ENCODE assay signal across 15 cellular contexts in genomic region chr11:85539740-85540139, GRCh38.
DNase-seq lines count a peak whose midpoint lies in the region; ATAC-seq and TF ChIP-seq lines count a peak whose summit lies in the region.
"Had no signal": no experiment of that assay in that cellular context is flagged by ENCODE, and none has a peak within 500 bp of the region (broad histone marks: within the 10 kb centered on the region; RNA-seq: fewer than 3 reads in every experiment).

No MANE protein-coding gene starts in this region.

- H3K27ac ChIP-seq in GM23338 (ENCODE audit: low read depth) (peak overlapping the region; percentile 84; the same call in 1 of the 2 replicates), HUES6 (ENCODE audit: low read depth, low read length) (0 out of 2 replicates have a peak overlapping the region, but pooled peaks have one; percentile 9), gastrocnemius medialis (peak overlapping the region; percentile 68 to 75 (median 70))
- H3K27ac ChIP-seq: KMS-11 had no signal

- intact Hi-C loops in left ventricle myocardium superior (cut with micrococcal nuclease) (no loop called here), gastrocnemius medialis (cut with DNase I; ENCODE audit: low total_unique reads) (no loop called here)

- ATAC-seq in GM23338 (no peak), left ventricle myocardium superior (peak; percentile 27), gastrocnemius medialis (peak; percentile 23 to 25), GM18868 (IDR thresholded peaks at IDR 0.05; ENCODE audit: unreplicated experiment) (no peak)

- H3K27ac Mint-ChIP-seq in GM23338 (peak overlapping the region; percentile 85), immature natural killer cell (no peak overlapping the region)
- H3K27ac Mint-ChIP-seq: CD4-positive, CD25-positive, alpha-beta regulatory T cell had no signal

- TF ChIP-seq CTCF in GM23338 (conservative IDR thresholded peaks at IDR 0.05; ENCODE audit: low read depth in 2 of 2) (no peak), gastrocnemius medialis (IDR thresholded peaks at IDR 0.05 in 4 of 5, conservative IDR thresholded peaks at IDR 0.05 in 1 of 5) (no peak)

- peaks cover 4% of the 10 kb centered on the region for H3K9me3 ChIP-seq in HUES6 (ENCODE audit: control insufficient read depth, insufficient read depth, low read depth, low read length)
- peaks cover 0 to 4% (median 0%) of the 10 kb centered on the region in 3 donors for H3K9me3 ChIP-seq in gastrocnemius medialis

- H3K4me3 Mint-ChIP-seq in GM23338 (no peak overlapping the region), immature natural killer cell (no peak overlapping the region)
- H3K4me3 Mint-ChIP-seq: CD4-positive, CD25-positive, alpha-beta regulatory T cell had no signal

- no peaks in the 10 kb centered on the region for H3K79me2 ChIP-seq in GM23338 (replicated peaks; ENCODE audit: insufficient read depth)

- in situ Hi-C loops in gastrocnemius medialis (cut with MboI; ENCODE audit: low sequenced_read_pairs in 4 of 4) = no loop called here

- H3K36me3 ChIP-seq in GM23338 (ENCODE audit: insufficient read depth) (peaks cover 3% of the 10 kb centered on the region; the same call in 1 of the 2 replicates), HUES6 (ENCODE audit: control insufficient read depth, insufficient read depth, low read length) (peaks cover 1% of the 10 kb centered on the region; the same call in 1 of the 2 replicates), gastrocnemius medialis (peaks cover 0 to 9% of the 10 kb centered on the region in 2 donors)

- H3K36me3 Mint-ChIP-seq in GM23338 (ENCODE audit: low read depth) = peaks cover 49% of the 10 kb centered on the region
- H3K36me3 Mint-ChIP-seq in immature natural killer cell = peaks cover 0 to 7% (median 3%) of the 10 kb centered on the region in 3 donors
- H3K36me3 Mint-ChIP-seq: CD4-positive, CD25-positive, alpha-beta regulatory T cell had no signal

- H3K9ac ChIP-seq in HUES6 (ENCODE audit: low read length) = no peak overlapping the region
- H3K9ac ChIP-seq: KMS-11 had no signal

- no peak overlapping the region for H2AFZ ChIP-seq in GM23338

- H3K4me1 ChIP-seq in GM23338 (ENCODE audit: insufficient read depth) = peaks cover 38% of the 10 kb centered on the region
- peaks cover 28% of the 10 kb centered on the region for H3K4me1 ChIP-seq in HUES6 (ENCODE audit: control insufficient read depth, insufficient read depth, low read length)
- H3K4me1 ChIP-seq in gastrocnemius medialis = peaks cover 13 to 23% of the 10 kb centered on the region in 2 donors

- H4K20me1 ChIP-seq in GM23338 (replicated peaks; ENCODE audit: insufficient read depth) = no peaks in the 10 kb centered on the region

- peaks cover 33% of the 10 kb centered on the region for H3K4me1 Mint-ChIP-seq in GM23338
- H3K4me1 Mint-ChIP-seq in immature natural killer cell = no peaks in the 10 kb centered on the region
- H3K4me1 Mint-ChIP-seq: CD4-positive, CD25-positive, alpha-beta regulatory T cell had no signal

- DNase-seq in GM23338 (ENCODE audit: low spot score) (no peak), left ventricle myocardium superior (no peak), gastrocnemius medialis (no peak), T-helper 9 cell (no peak), immature natural killer cell (no peak)
- DNase-seq: CD4-positive, CD25-positive, alpha-beta regulatory T cell; DMS79; HCEC 1CT; IMR-90; NCI-H1105 treated with DMSO at 0.1 percent for 48 hours; NCI-H2029 treated with DMSO at 0.1 percent for 48 hours; NCI-H524 treated with DMSO at 0.1 percent for 48 hours had no signal

- H3K4me3 ChIP-seq in GM23338 = no peak overlapping the region
- no peak overlapping the region for H3K4me3 ChIP-seq in HUES6 (ENCODE audit: low read depth, low read length)
- no peak overlapping the region for H3K4me3 ChIP-seq in gastrocnemius medialis

- TF ChIP-seq POLR2A in gastrocnemius medialis (IDR thresholded peaks at IDR 0.05) = no peak

- H3K4me2 ChIP-seq in GM23338 = no peak overlapping the region
- H3K4me2 ChIP-seq: KMS-11 had no signal

- H3K9me3 Mint-ChIP-seq in GM23338 = peaks cover 27% of the 10 kb centered on the region
- peaks cover 3 to 6% (median 4%) of the 10 kb centered on the region in 6 donors for H3K9me3 Mint-ChIP-seq in immature natural killer cell

- peaks cover 2% of the 10 kb centered on the region; the same call in 1 of the 2 replicates for H3K9me2 ChIP-seq in GM23338 (ENCODE audit: insufficient read depth)

- H3K27me3 ChIP-seq in GM23338 (ENCODE audit: insufficient read depth) (no peaks in the 10 kb centered on the region), HUES6 (ENCODE audit: control insufficient read depth, insufficient read depth, low read length) (no peaks in the 10 kb centered on the region), gastrocnemius medialis (no peaks in the 10 kb centered on the region)

- peaks cover 5% of the 10 kb centered on the region; the same call in 1 of the 2 replicates for H3F3A ChIP-seq in GM23338 (replicated peaks; ENCODE audit: low read depth)

- H3K27me3 Mint-ChIP-seq in GM23338 (ENCODE audit: insufficient read depth, low read depth, poor library complexity) (peaks cover 5% of the 10 kb centered on the region), immature natural killer cell (ENCODE audit: low read depth in 3 of 3) (peaks cover 2 to 8% (median 7%) of the 10 kb centered on the region in 3 donors)
- H3K27me3 Mint-ChIP-seq: CD4-positive, CD25-positive, alpha-beta regulatory T cell had no signal

TF ChIP-seq in GM23338, 12 proteins besides CTCF, POLR2A, EP300 and RAD21 (continues in another document):
- no peak for TF ChIP-seq CREB1 (CRISPR knock-in tag; IDR thresholded peaks at IDR 0.05; ENCODE audit: low read depth)
- no peak for TF ChIP-seq ZNF114 (CRISPR knock-in tag; IDR thresholded peaks at IDR 0.05)
- no peak for TF ChIP-seq POLR2AphosphoS5 (IDR thresholded peaks at IDR 0.05; ENCODE audit: low read depth)
- no peak for TF ChIP-seq EZH2phosphoT487 (IDR thresholded peaks at IDR 0.05; ENCODE audit: unreplicated experiment)
- no peak for TF ChIP-seq ETS1 (IDR thresholded peaks at IDR 0.05)
- TF ChIP-seq REST (IDR thresholded peaks at IDR 0.05; ENCODE audit: unreplicated experiment) = no peak

Comparison
In these comparisons a context has a peak if more than half of its experiments do, and no peak if none do; other contexts are left out.
1. ATAC-seq: peak in left ventricle myocardium superior (single experiment) and gastrocnemius medialis (2 of 2); none in GM23338 (single experiment) and GM18868 (single experiment).
2. H3K27ac ChIP-seq: peak in every context shown above with its lines; median percentile 84 in GM23338; 70 in gastrocnemius medialis; 9 in HUES6.